In genomic region chr3:88149516-88150362, GRCh38 we compare ENCODE assay signal across 8 cellular contexts. TPM values are rescaled to one million over a fixed set of nuclear protein-coding genes. Genes with fewer than 3 reads are reported as not detected.
DNase-seq lines count a peak whose midpoint lies in the region; ATAC-seq and TF ChIP-seq lines count a peak whose summit lies in the region.

Gene C3orf38 (plus strand): TSS chr3:88149959. CDS start chr3:88150053, 94 bp downstream.

- no peaks in the 10 kb centered on the region for H3K9me3 Mint-ChIP-seq in natural killer cell treated with Interleukin-12 subunit alpha and Interleukin-12 subunit beta and Interleukin-15 and Interleukin-18, amount 100 ng/mL, for 72 hours

- no peaks in the 10 kb centered on the region for H3K9me3 ChIP-seq in RWPE2 (ENCODE audit: severe bottlenecking)

- H3K36me3 ChIP-seq in RWPE2 (ENCODE audit: low read depth), result peaks cover 22% of the 10 kb centered on the region

- TF ChIP-seq CTCF in LNCaP clone FGC (IDR thresholded peaks at IDR 0.05; ENCODE audit: control insufficient read depth, extremely low read depth, insufficient read depth) (no peak), RWPE2 (IDR thresholded peaks at IDR 0.05; ENCODE audit: poor library complexity, severe bottlenecking) (no peak), fibroblast of pulmonary artery (IDR thresholded peaks at IDR 0.05; ENCODE audit: low read length, missing control alignments) (no peak)

- ATAC-seq in RWPE2 (ENCODE audit: low read depth), result peak; percentile 92
- peak; percentile 93 to 95 for ATAC-seq in natural killer cell treated with Interleukin-12 subunit alpha and Interleukin-12 subunit beta and Interleukin-15 and Interleukin-18, amount 100 ng/mL, for 72 hours

- H3K4me3 ChIP-seq in LNCaP clone FGC (ENCODE audit: low read depth, low read length) (peak within 1 kb of the TSS; percentile 84), RWPE2 (ENCODE audit: severe bottlenecking) (peak within 1 kb of the TSS; percentile 75), fibroblast of pulmonary artery (replicated peaks; ENCODE audit: low read depth, low read length) (peak within 1 kb of the TSS; percentile 72)

- peak; percentile 95 for DNase-seq in ELF-1 (ENCODE audit: low read depth, low spot score)
- DNase-seq in H4 (ENCODE audit: low spot score), result peak; percentile 84
- DNase-seq in LNCaP clone FGC (ENCODE audit: low read depth), result peak; percentile 91
- DNase-seq in RWPE2 (ENCODE audit: low spot score), result peak; percentile 89
- DNase-seq in activated T-helper 9 cell treated with anti-CD3 and anti-CD28 coated beads, Interleukin-2, amount 50 U/mL, for 16 hours (ENCODE audit: low read depth), result peak; percentile 70
- peak; percentile 93 for DNase-seq in fibroblast of pulmonary artery (ENCODE audit: low read depth)
- DNase-seq in natural killer cell treated with Interleukin-12 subunit alpha and Interleukin-12 subunit beta and Interleukin-15 and Interleukin-18, amount 100 ng/mL, for 72 hours (ENCODE audit: low spot score), result peak; percentile 87
- peak; percentile 77 for DNase-seq in stimulated activated naive CD4-positive, alpha-beta T cell treated with Interleukin-2 at 50 U/mL for 16 hours (lab: John Stamatoyannopoulos, UW)

- peaks cover 22% of the 10 kb centered on the region for H3K4me1 ChIP-seq in RWPE2 (ENCODE audit: insufficient read depth, poor library complexity, severe bottlenecking)

- H3K27ac Mint-ChIP-seq in natural killer cell treated with Interleukin-12 subunit alpha and Interleukin-12 subunit beta and Interleukin-15 and Interleukin-18, amount 100 ng/mL, for 72 hours, result peak within 1 kb of the TSS; percentile 94 to 96

- peak within 1 kb of the TSS; percentile 86 for H3K27ac ChIP-seq in RWPE2 (ENCODE audit: poor library complexity, severe bottlenecking)

- no peaks in the 10 kb centered on the region for H3K27me3 Mint-ChIP-seq in natural killer cell treated with Interleukin-12 subunit alpha and Interleukin-12 subunit beta and Interleukin-15 and Interleukin-18, amount 100 ng/mL, for 72 hours

- peak within 1 kb of the TSS; percentile 96 for H3K4me3 Mint-ChIP-seq in natural killer cell treated with Interleukin-12 subunit alpha and Interleukin-12 subunit beta and Interleukin-15 and Interleukin-18, amount 100 ng/mL, for 72 hours

- peaks cover 18 to 29% of the 10 kb centered on the region in 2 donors for H3K4me1 Mint-ChIP-seq in natural killer cell treated with Interleukin-12 subunit alpha and Interleukin-12 subunit beta and Interleukin-15 and Interleukin-18, amount 100 ng/mL, for 72 hours (ENCODE audit: low read depth in 2 of 2)

- H3K27me3 ChIP-seq in RWPE2 (ENCODE audit: insufficient read depth, poor library complexity, severe bottlenecking), result no peaks in the 10 kb centered on the region

- H3K36me3 Mint-ChIP-seq in natural killer cell treated with Interleukin-12 subunit alpha and Interleukin-12 subunit beta and Interleukin-15 and Interleukin-18, amount 100 ng/mL, for 72 hours, result no peaks in the 10 kb centered on the region

RNA-seq across cellular contexts. Expression of gene C3orf38, which starts in this region (rescaled TPM):
- 14.3 and 17.5 TPM in 2 replicates for total RNA-seq in H4 (2014; rRNA removed; shearing (Covaris generic))
- 10 to 100 TPM; 22.5 to 35.1 TPM for total RNA-seq in natural killer cell treated with Interleukin-12 subunit alpha and Interleukin-12 subunit beta and Interleukin-15 and Interleukin-18, amount 100 ng/mL, for 72 hours

Comparison
In these comparisons a context has a peak if more than half of its experiments do, and no peak if none do; other contexts are left out.
1. Peak in every context shown above with its lines: DNase-seq, ATAC-seq, H3K4me3 ChIP-seq and H3K27ac ChIP-seq.